In genomic region chr1:192439373-192440025, GRCh38 we compare ENCODE assay signal across 15 cellular contexts.
DNase-seq lines count a peak whose midpoint lies in the region; ATAC-seq and TF ChIP-seq lines count a peak whose summit lies in the region.
"Had no signal": no experiment of that assay in that cellular context is flagged by ENCODE, and none has a peak within 500 bp of the region (broad histone marks: within the 10 kb centered on the region; RNA-seq: fewer than 3 reads in every experiment).

No MANE protein-coding gene starts in this region.

- peak; percentile 4 for DNase-seq in AG09309 (ENCODE audit: low read depth)
- DNase-seq in HPDE6-E6E7 (ENCODE audit: extremely low spot score), result peak; percentile 76
- peak; percentile 86 for DNase-seq in astrocyte of the hippocampus (ENCODE audit: low read depth, low spot score)
- peak; percentile 62 for DNase-seq in kidney epithelial cell (ENCODE audit: low read depth)
- no peak for DNase-seq in 8988T
- DNase-seq in putamen (ENCODE audit: low spot score), result no peak
- DNase-seq: activated T-cell treated with anti-CD3 and anti-CD28 coated beads, Interleukin-2, amount 50 U/mL, for 72 hours; CD8-positive, alpha-beta T cell; cerebellar nuclear complex; head of caudate nucleus; NCI-H2227 treated with DMSO at 0.1 percent for 48 hours; tibial artery had no signal

- no peak for TF ChIP-seq CTCF in AG09309 (IDR thresholded peaks at IDR 0.05; ENCODE audit: control insufficient read depth, insufficient read depth, low read depth, low read length, missing control alignments)
- no peak for TF ChIP-seq CTCF in kidney epithelial cell (IDR thresholded peaks at IDR 0.05; ENCODE audit: insufficient read depth, low read length, poor library complexity, severe bottlenecking)

- no peaks in the 10 kb centered on the region for H3K36me3 ChIP-seq in kidney epithelial cell (ENCODE audit: control insufficient read depth, insufficient read depth, low read length)
- H3K36me3 ChIP-seq: tibial artery had no signal

- no peak for ATAC-seq in GM21717 (IDR thresholded peaks at IDR 0.05; ENCODE audit: unreplicated experiment)
- ATAC-seq in GM18858 (IDR thresholded peaks at IDR 0.05; ENCODE audit: unreplicated experiment), result no peak
- ATAC-seq: CD8-positive, alpha-beta T cell; Right ventricle myocardium inferior had no signal

- H3K4me3 ChIP-seq in AG09309 (ENCODE audit: control insufficient read depth, low read depth, low read length) (no peak overlapping the region), kidney epithelial cell (ENCODE audit: low read depth, low read length) (no peak overlapping the region)
- H3K4me3 ChIP-seq: tibial artery had no signal

- no peaks in the 10 kb centered on the region for H3K27me3 ChIP-seq in kidney epithelial cell (ENCODE audit: control insufficient read depth, insufficient read depth, low read length)
- H3K27me3 ChIP-seq: tibial artery had no signal

Comparison
In these comparisons a context has a peak if more than half of its experiments do, and no peak if none do; other contexts are left out.
1. DNase-seq: peak in AG09309 (single experiment), HPDE6-E6E7 (single experiment), astrocyte of the hippocampus (single experiment) and kidney epithelial cell (single experiment); none in 8988T (single experiment) and putamen (single experiment).